19 cellular contexts compared by ENCODE assay signal in genomic region chr11:60607483-60607882, GRCh38.
"Had no signal": no experiment of that assay in that cellular context is flagged by ENCODE, and none has a peak within 500 bp of the region (broad histone marks: within the 10 kb centered on the region; RNA-seq: fewer than 3 reads in every experiment).

No MANE protein-coding gene starts in this region.

- H3K4me1 Mint-ChIP-seq: nephron had no signal

- H3K27me3 ChIP-seq: body of pancreas, colonic mucosa, esophagus squamous epithelium, right lobe of liver, suprapubic skin, upper lobe of right lung had no signal

- H3K4me3 Mint-ChIP-seq: activated CD8-positive, alpha-beta memory T cell treated with anti-CD3 and anti-CD28 coated beads, Interleukin-2, amount 10 ng/mL, durations not matched to agents 7 days and 5 days; activated naive CD8-positive, alpha-beta T cell; activated T-cell treated with anti-CD3 and anti-CD28 coated beads, Interleukin-2, amount 50 U/mL, for 24 hours; nephron had no signal

- H3K4me3 ChIP-seq: body of pancreas, colonic mucosa, esophagus squamous epithelium, left ventricle myocardium inferior, right lobe of liver, smooth muscle cell, suprapubic skin, upper lobe of right lung had no signal

- H3K4me1 ChIP-seq: body of pancreas, colonic mucosa, esophagus squamous epithelium, left ventricle myocardium inferior, right lobe of liver, suprapubic skin, upper lobe of right lung had no signal

- DNase-seq: activated CD4-positive, alpha-beta T cell treated with anti-CD3 and anti-CD28 coated beads for 1 hour; activated CD4-positive, alpha-beta T cell treated with anti-CD3 and anti-CD28 coated beads, Interleukin-2, amount 50 U/mL, for 4 hours; activated CD8-positive, alpha-beta memory T cell treated with anti-CD3 and anti-CD28 coated beads, Interleukin-2, amount 10 ng/mL, durations not matched to agents 7 days and 5 days; activated effector memory CD4-positive, alpha-beta T cell treated with anti-CD3 and anti-CD28 coated beads, Interleukin-2, amount 50 U/mL, for 16 hours; activated T-cell treated with anti-CD3 and anti-CD28 coated beads, Interleukin-2, amount 50 U/mL, for 24 hours; amygdala; body of pancreas; central memory CD4-positive, alpha-beta T cell; colonic mucosa; esophagus squamous epithelium; hypothalamus; left ventricle myocardium inferior; right lobe of liver; stimulated activated naive CD8-positive, alpha-beta T cell treated with anti-CD3 and anti-CD28 coated beads, Interleukin-15, Interleukin-2, amounts not matched to agents 100 U/mL and 50 U/mL, for 24 hours; upper lobe of right lung had no signal

- H3K9me3 Mint-ChIP-seq: activated T-cell treated with anti-CD3 and anti-CD28 coated beads, Interleukin-2, amount 50 U/mL, for 24 hours had no signal

- H3K36me3 ChIP-seq: colonic mucosa, esophagus squamous epithelium, left ventricle myocardium inferior, right lobe of liver, suprapubic skin, upper lobe of right lung had no signal

- H3K9me3 ChIP-seq: body of pancreas, colonic mucosa, esophagus squamous epithelium, left ventricle myocardium inferior, right lobe of liver, suprapubic skin, upper lobe of right lung had no signal

- H3K27ac Mint-ChIP-seq: activated CD8-positive, alpha-beta memory T cell treated with anti-CD3 and anti-CD28 coated beads, Interleukin-2, amount 10 ng/mL, durations not matched to agents 7 days and 5 days; activated naive CD8-positive, alpha-beta T cell; activated T-cell treated with anti-CD3 and anti-CD28 coated beads, Interleukin-2, amount 50 U/mL, for 24 hours; nephron had no signal

- H3K4me2 ChIP-seq: smooth muscle cell had no signal

- ATAC-seq: activated CD8-positive, alpha-beta memory T cell treated with anti-CD3 and anti-CD28 coated beads, Interleukin-2, amount 10 ng/mL, durations not matched to agents 7 days and 5 days; body of pancreas; right lobe of liver; stimulated activated naive CD8-positive, alpha-beta T cell treated with anti-CD3 and anti-CD28 coated beads, Interleukin-15, Interleukin-2, amounts not matched to agents 100 U/mL and 50 U/mL, for 24 hours; upper lobe of right lung had no signal

- H3K27ac ChIP-seq: body of pancreas, colonic mucosa, esophagus squamous epithelium, left ventricle myocardium inferior, right lobe of liver, suprapubic skin, upper lobe of right lung had no signal

- H3K36me3 Mint-ChIP-seq: activated CD8-positive, alpha-beta memory T cell treated with anti-CD3 and anti-CD28 coated beads, Interleukin-2, amount 10 ng/mL, durations not matched to agents 7 days and 5 days; activated naive CD8-positive, alpha-beta T cell had no signal
